10 cellular contexts compared by ENCODE assay signal in genomic region chr6:152980656-152981055, GRCh38. TPM values are rescaled to one million over a fixed set of nuclear protein-coding genes. Genes with fewer than 3 reads are reported as not detected.
DNase-seq lines count a peak whose midpoint lies in the region; ATAC-seq, FAIRE-seq and TF ChIP-seq lines count a peak whose summit lies in the region.
"Had no signal": no experiment of that assay in that cellular context is flagged by ENCODE, and none has a peak within 500 bp of the region (broad histone marks: within the 10 kb centered on the region; RNA-seq: fewer than 3 reads in every experiment).

No MANE protein-coding gene starts in this region.

- H3K36me3 ChIP-seq in PC-9 (ENCODE audit: low read depth): peaks cover 6% of the 10 kb centered on the region; the same call in 1 of the 2 replicates
- H3K36me3 ChIP-seq: left lung had no signal

- POLR2A ChIA-PET in PC-9 (lab: Charles Lee; ENCODE audit: unreplicated experiment): no interaction called here

- peaks cover 37% of the 10 kb centered on the region for H3K4me1 ChIP-seq in PC-9 (replicated peaks; ENCODE audit: insufficient read depth)

- H3K4me3 ChIP-seq in PC-9: peak overlapping the region; percentile 87
- peak overlapping the region; percentile 92 for H3K4me3 ChIP-seq in fibroblast of mammary gland (ENCODE audit: control insufficient read depth, low read depth, low read length)
- H3K4me3 ChIP-seq: left lung had no signal

- no peak overlapping the region for H3K27ac Mint-ChIP-seq in activated naive CD4-positive, alpha-beta T cell treated with anti-CD3 and anti-CD28 coated beads, Interleukin-2, amount 50 U/mL, for 24 hours
- no peak overlapping the region for H3K27ac Mint-ChIP-seq in stimulated activated memory B cell treated with anti-CD40 and anti-IgM and Interleukin-4, amounts not matched to agents 10 μg/mL and 1 μg/mL and 100 μg/mL, for 72 hours

- peak overlapping the region; percentile 80 for H3K4me3 Mint-ChIP-seq in activated naive CD4-positive, alpha-beta T cell treated with anti-CD3 and anti-CD28 coated beads, Interleukin-2, amount 50 U/mL, for 24 hours
- H3K4me3 Mint-ChIP-seq in stimulated activated memory B cell treated with anti-CD40 and anti-IgM and Interleukin-4, amounts not matched to agents 10 μg/mL and 1 μg/mL and 100 μg/mL, for 72 hours: peak overlapping the region; percentile 50

- BruUV-seq in PC-9 (replicated peaks; lab: Mats Ljungman, UMichigan): no TSS peak

- no peaks in the 10 kb centered on the region for H3K9me3 ChIP-seq in PC-9 (ENCODE audit: insufficient read depth, low read depth)
- H3K9me3 ChIP-seq: left lung, spleen had no signal

- no peak for FAIRE-seq in HTR-8/SVneo (lab: Jason Lieb, UNC)

- H3K27ac ChIP-seq in PC-9: no peak overlapping the region
- H3K27ac ChIP-seq: left lung, spleen had no signal

- TF ChIP-seq CTCF in PC-9 (conservative IDR thresholded peaks at IDR 0.05) (no peak), fibroblast of mammary gland (conservative IDR thresholded peaks at IDR 0.05; ENCODE audit: control insufficient read depth, insufficient read depth, low read depth, low read length) (no peak)

- intact Hi-C loops in PC-9 (cut with micrococcal nuclease; ENCODE audit: unreplicated experiment): no loop called here

- H3K27me3 Mint-ChIP-seq in activated naive CD4-positive, alpha-beta T cell treated with anti-CD3 and anti-CD28 coated beads, Interleukin-2, amount 50 U/mL, for 24 hours: no peaks in the 10 kb centered on the region
- no peaks in the 10 kb centered on the region for H3K27me3 Mint-ChIP-seq in stimulated activated memory B cell treated with anti-CD40 and anti-IgM and Interleukin-4, amounts not matched to agents 10 μg/mL and 1 μg/mL and 100 μg/mL, for 72 hours

- H3K4me1 Mint-ChIP-seq in activated naive CD4-positive, alpha-beta T cell treated with anti-CD3 and anti-CD28 coated beads, Interleukin-2, amount 50 U/mL, for 24 hours: peaks cover 47% of the 10 kb centered on the region
- H3K4me1 Mint-ChIP-seq in stimulated activated memory B cell treated with anti-CD40 and anti-IgM and Interleukin-4, amounts not matched to agents 10 μg/mL and 1 μg/mL and 100 μg/mL, for 72 hours: peaks cover 44% of the 10 kb centered on the region

- no peaks in the 10 kb centered on the region for H3K9me3 Mint-ChIP-seq in activated naive CD4-positive, alpha-beta T cell treated with anti-CD3 and anti-CD28 coated beads, Interleukin-2, amount 50 U/mL, for 24 hours
- H3K9me3 Mint-ChIP-seq in stimulated activated memory B cell treated with anti-CD40 and anti-IgM and Interleukin-4, amounts not matched to agents 10 μg/mL and 1 μg/mL and 100 μg/mL, for 72 hours: no peaks in the 10 kb centered on the region

- peaks cover 5% of the 10 kb centered on the region for H3K36me3 Mint-ChIP-seq in activated naive CD4-positive, alpha-beta T cell treated with anti-CD3 and anti-CD28 coated beads, Interleukin-2, amount 50 U/mL, for 24 hours
- peaks cover 31% of the 10 kb centered on the region for H3K36me3 Mint-ChIP-seq in stimulated activated memory B cell treated with anti-CD40 and anti-IgM and Interleukin-4, amounts not matched to agents 10 μg/mL and 1 μg/mL and 100 μg/mL, for 72 hours

- peaks cover 85% of the 10 kb centered on the region for H3K79me2 ChIP-seq in PC-9 (ENCODE audit: low read depth)

- no peak for ATAC-seq in stimulated activated memory B cell treated with anti-CD40 and anti-IgM and Interleukin-4, amounts not matched to agents 10 μg/mL and 1 μg/mL and 100 μg/mL, for 72 hours
- ATAC-seq: left lung had no signal

- DNase-seq in activated naive CD4-positive, alpha-beta T cell treated with Interleukin-2 at 50 U/mL for 16 hours: no peak
- DNase-seq in PC-9 (no peak), fibroblast of mammary gland (ENCODE audit: low read depth) (no peak), dedifferentiated amniotic fluid mesenchymal stem cell (ENCODE audit: extremely low spot score) (no peak), HTR-8/SVneo (ENCODE audit: insufficient read length, low spot score) (no peak)
- DNase-seq in activated CD4-positive, CD25-positive, alpha-beta regulatory T cell (lab: John Stamatoyannopoulos, UW): no peak
- DNase-seq: left lung, spleen had no signal

- peaks cover 23% of the 10 kb centered on the region for H3F3A ChIP-seq in PC-9 (ENCODE audit: insufficient read depth, low read depth)

- H3K27me3 ChIP-seq in PC-9 (ENCODE audit: insufficient read depth, low read depth): no peaks in the 10 kb centered on the region
- H3K27me3 ChIP-seq: left lung had no signal

- CTCF ChIA-PET in PC-9 (lab: Charles Lee): no interaction called here

- H4K20me1 ChIP-seq in PC-9 (ENCODE audit: insufficient read depth): peaks cover 26% of the 10 kb centered on the region

- H2AFZ ChIP-seq in PC-9: no peak overlapping the region

- H3K9me2 ChIP-seq in PC-9 (ENCODE audit: insufficient read depth): no peaks in the 10 kb centered on the region

- peak overlapping the region; percentile 80 for H3K4me2 ChIP-seq in PC-9

RNA-seq across cellular contexts. Expression of gene FBXO5, which starts 2.2 kb away (rescaled TPM):
- 14.8 and 20.6 TPM in 2 replicates for total RNA-seq in PC-9 (2021)

RNA-seq across cellular contexts. Expression of gene MTRF1L, which starts 21.9 kb away (rescaled TPM):
- 5.7 and 8.0 TPM in 2 replicates for total RNA-seq in PC-9 (2021)
